ENCODE assay signal across 1 cellular context in the genomic region with DNA sequence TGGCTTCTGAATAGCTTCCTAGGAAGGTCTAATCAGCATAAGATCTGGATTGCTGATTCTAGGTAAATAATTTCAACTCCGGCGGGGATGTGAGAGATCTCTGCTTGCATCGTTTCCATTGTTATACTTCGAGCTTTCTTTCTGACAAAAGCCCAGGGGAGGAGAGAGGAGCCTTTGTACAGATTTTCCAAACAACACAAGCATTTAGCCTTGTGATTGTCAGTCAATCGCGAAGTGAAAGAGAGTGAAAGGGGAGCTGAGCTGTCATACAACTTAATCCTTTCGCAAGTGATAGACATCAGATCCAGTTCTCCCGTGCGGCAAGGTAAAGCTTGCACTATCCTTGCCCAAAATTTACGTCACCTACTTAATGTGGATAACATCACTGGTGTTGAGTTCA.
TF ChIP-seq lines count a peak whose summit lies in the region.

No MANE protein-coding gene starts in this region.

TF ChIP-seq in neural cell, 6 proteins besides CTCF, POLR2A, EP300 and RAD21:
- TF ChIP-seq MXI1 (conservative IDR thresholded peaks at IDR 0.05; ENCODE audit: poor library complexity, severe bottlenecking) (no peak), TAF1 (IDR thresholded peaks at IDR 0.05; ENCODE audit: low read depth) (no peak)
- TF ChIP-seq, protein P1, sequence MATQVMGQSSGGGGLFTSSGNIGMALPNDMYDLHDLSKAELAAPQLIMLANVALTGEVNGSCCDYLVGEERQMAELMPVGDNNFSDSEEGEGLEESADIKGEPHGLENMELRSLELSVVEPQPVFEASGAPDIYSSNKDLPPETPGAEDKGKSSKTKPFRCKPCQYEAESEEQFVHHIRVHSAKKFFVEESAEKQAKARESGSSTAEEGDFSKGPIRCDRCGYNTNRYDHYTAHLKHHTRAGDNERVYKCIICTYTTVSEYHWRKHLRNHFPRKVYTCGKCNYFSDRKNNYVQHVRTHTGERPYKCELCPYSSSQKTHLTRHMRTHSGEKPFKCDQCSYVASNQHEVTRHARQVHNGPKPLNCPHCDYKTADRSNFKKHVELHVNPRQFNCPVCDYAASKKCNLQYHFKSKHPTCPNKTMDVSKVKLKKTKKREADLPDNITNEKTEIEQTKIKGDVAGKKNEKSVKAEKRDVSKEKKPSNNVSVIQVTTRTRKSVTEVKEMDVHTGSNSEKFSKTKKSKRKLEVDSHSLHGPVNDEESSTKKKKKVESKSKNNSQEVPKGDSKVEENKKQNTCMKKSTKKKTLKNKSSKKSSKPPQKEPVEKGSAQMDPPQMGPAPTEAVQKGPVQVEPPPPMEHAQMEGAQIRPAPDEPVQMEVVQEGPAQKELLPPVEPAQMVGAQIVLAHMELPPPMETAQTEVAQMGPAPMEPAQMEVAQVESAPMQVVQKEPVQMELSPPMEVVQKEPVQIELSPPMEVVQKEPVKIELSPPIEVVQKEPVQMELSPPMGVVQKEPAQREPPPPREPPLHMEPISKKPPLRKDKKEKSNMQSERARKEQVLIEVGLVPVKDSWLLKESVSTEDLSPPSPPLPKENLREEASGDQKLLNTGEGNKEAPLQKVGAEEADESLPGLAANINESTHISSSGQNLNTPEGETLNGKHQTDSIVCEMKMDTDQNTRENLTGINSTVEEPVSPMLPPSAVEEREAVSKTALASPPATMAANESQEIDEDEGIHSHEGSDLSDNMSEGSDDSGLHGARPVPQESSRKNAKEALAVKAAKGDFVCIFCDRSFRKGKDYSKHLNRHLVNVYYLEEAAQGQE (IDR thresholded peaks at IDR 0.05; ENCODE audit: borderline replicate concordance), result peak; percentile 27
